ENCODE assay signal across 26 cellular contexts in genomic region chr17:28421775-28422305, GRCh38. TPM values are rescaled to one million over a fixed set of nuclear protein-coding genes. Genes with fewer than 3 reads are reported as not detected.
A peak's percentile ranks its signal among the peaks of the same experiment; 100 is the strongest.
DNase-seq lines count a peak whose midpoint lies in the region; ATAC-seq, FAIRE-seq and TF ChIP-seq lines count a peak whose summit lies in the region.
"Had no signal": no experiment of that assay in that cellular context is flagged by ENCODE, and none has a peak within 500 bp of the region (broad histone marks: within the 10 kb centered on the region; RNA-seq: fewer than 3 reads in every experiment).

No MANE protein-coding gene starts in this region.

- H3K36me3 ChIP-seq in lower lobe of right lung (no peaks in the 10 kb centered on the region), PC-3 (ENCODE audit: low read depth, low read length) (no peaks in the 10 kb centered on the region)

- H3F3A ChIP-seq in PC-3 (ENCODE audit: low read length, unreplicated experiment) = no peaks in the 10 kb centered on the region

- H3K27me3 Mint-ChIP-seq in activated T-helper 1 cell treated with anti-CD3 and anti-CD28 coated beads, Interleukin-12 subunit alpha, Interleukin-12 subunit beta, Interleukin-2, Interleukin-4 antibody, amounts not matched to agents 30 ng/mL and 10 ng/mL and 1 ng/mL, durations not matched to agents 14 hours and 24 hours and 36 hours (ENCODE audit: insufficient read depth) = peaks cover 12% of the 10 kb centered on the region

- H3K4me3 ChIP-seq in lower lobe of right lung (no peak overlapping the region), PC-3 (ENCODE audit: low read length) (no peak overlapping the region)

- H4K20me1 ChIP-seq in PC-3 (ENCODE audit: low read length) = no peaks in the 10 kb centered on the region

- no peaks in the 10 kb centered on the region for H3K9me3 Mint-ChIP-seq in activated T-helper 1 cell treated with anti-CD3 and anti-CD28 coated beads, Interleukin-12 subunit alpha, Interleukin-12 subunit beta, Interleukin-2, Interleukin-4 antibody, amounts not matched to agents 30 ng/mL and 10 ng/mL and 1 ng/mL, durations not matched to agents 14 hours and 24 hours and 36 hours
- H3K9me3 Mint-ChIP-seq: CD4-positive, CD25-positive, alpha-beta regulatory T cell had no signal

- POLR2A ChIA-PET in PC-3 (lab: Charles Lee; ENCODE audit: unreplicated experiment) = no interaction called here

- H3K9me2 ChIP-seq in PC-3 (replicated peaks; ENCODE audit: low read length) = no peaks in the 10 kb centered on the region
- H3K9me2 ChIP-seq: SK-N-SH had no signal

- H3K4me2 ChIP-seq in PC-3 (ENCODE audit: low read length) = no peak overlapping the region
- H3K4me2 ChIP-seq: KMS-11, SK-N-SH had no signal

- BruUV-seq in PC-3 (replicated peaks; lab: Mats Ljungman, UMichigan) = no TSS peak

- H3K36me3 Mint-ChIP-seq in activated T-helper 1 cell treated with anti-CD3 and anti-CD28 coated beads, Interleukin-12 subunit alpha, Interleukin-12 subunit beta, Interleukin-2, Interleukin-4 antibody, amounts not matched to agents 30 ng/mL and 10 ng/mL and 1 ng/mL, durations not matched to agents 14 hours and 24 hours and 36 hours (ENCODE audit: low read depth) = no peaks in the 10 kb centered on the region
- H3K36me3 Mint-ChIP-seq: CD4-positive, CD25-positive, alpha-beta regulatory T cell had no signal

- H3K27ac ChIP-seq in lower lobe of right lung = no peak overlapping the region
- H3K27ac ChIP-seq in PC-3 (ENCODE audit: low read length) = no peak overlapping the region
- H3K27ac ChIP-seq: KMS-11, RWPE1 had no signal

- peak; percentile 68 to 89 for ATAC-seq in lower lobe of right lung
- no peak for ATAC-seq in GM18511 (IDR thresholded peaks at IDR 0.05; ENCODE audit: unreplicated experiment)
- no peak for ATAC-seq in PC-3

- no peak overlapping the region for H3K9ac ChIP-seq in PC-3 (ENCODE audit: low read length)
- H3K9ac ChIP-seq: KMS-11, SK-N-SH had no signal

- DNase-seq in DMS79 treated with DMSO at 0.1 percent for 48 hours (lab: John Stamatoyannopoulos, UW) = peak; percentile 90
- peak; percentile 18 to 24 for DNase-seq in NCI-H187 (lab: John Stamatoyannopoulos, UW)
- DNase-seq in NCI-H345 (lab: John Stamatoyannopoulos, UW) = peak; percentile 59
- no peak for DNase-seq in lower lobe of right lung
- no peak for DNase-seq in frontal cortex (ENCODE audit: low spot score in 2 of 2)
- no peak for DNase-seq in activated T-helper 1 cell treated with anti-CD3 and anti-CD28 coated beads, Interleukin-12 subunit alpha, Interleukin-12 subunit beta, Interleukin-2, Interleukin-4 antibody, amounts not matched to agents 30 ng/mL and 10 ng/mL and 1 ng/mL, durations not matched to agents 14 hours and 24 hours and 36 hours (ENCODE audit: low spot score)
- DNase-seq in PC-3 = no peak
- DNase-seq: CD4-positive, CD25-positive, alpha-beta regulatory T cell; COR-L47; GOT3; HCEC 1CT; IMR-90; NCI-H1092 treated with DMSO at 0.1 percent for 48 hours; NCI-H1694 treated with DMSO at 0.1 percent for 48 hours; NCI-H524; NCI-H82; SHP77 treated with DMSO at 0.1 percent for 48 hours; SK-N-SH had no signal

- no peak overlapping the region for H3K27ac Mint-ChIP-seq in activated T-helper 1 cell treated with anti-CD3 and anti-CD28 coated beads, Interleukin-12 subunit alpha, Interleukin-12 subunit beta, Interleukin-2, Interleukin-4 antibody, amounts not matched to agents 30 ng/mL and 10 ng/mL and 1 ng/mL, durations not matched to agents 14 hours and 24 hours and 36 hours
- H3K27ac Mint-ChIP-seq: CD4-positive, CD25-positive, alpha-beta regulatory T cell had no signal

- H3K4me1 Mint-ChIP-seq in activated T-helper 1 cell treated with anti-CD3 and anti-CD28 coated beads, Interleukin-12 subunit alpha, Interleukin-12 subunit beta, Interleukin-2, Interleukin-4 antibody, amounts not matched to agents 30 ng/mL and 10 ng/mL and 1 ng/mL, durations not matched to agents 14 hours and 24 hours and 36 hours (ENCODE audit: low read depth) = no peaks in the 10 kb centered on the region

- TF ChIP-seq CTCF in lower lobe of right lung (IDR thresholded peaks at IDR 0.05) = no peak
- TF ChIP-seq CTCF in PC-3 (conservative IDR thresholded peaks at IDR 0.05; ENCODE audit: low read depth, low read length) = no peak

- intact Hi-C loops in lower lobe of right lung (cut with DNase I) = no loop called here
- intact Hi-C loops in activated T-helper 1 cell treated with anti-CD3 and anti-CD28 coated beads, Interleukin-12 subunit alpha, Interleukin-12 subunit beta, Interleukin-2, Interleukin-4 antibody, amounts not matched to agents 30 ng/mL and 10 ng/mL and 1 ng/mL, durations not matched to agents 14 hours and 24 hours and 36 hours (cut with micrococcal nuclease) = no loop called here
- intact Hi-C loops in PC-3 (cut with micrococcal nuclease) = no loop called here

- CTCF ChIA-PET in PC-3 (lab: Charles Lee) = no interaction called here

- no peaks in the 10 kb centered on the region for H3K79me2 ChIP-seq in PC-3 (ENCODE audit: low read length)

- no peaks in the 10 kb centered on the region for H3K4me1 ChIP-seq in lower lobe of right lung
- no peaks in the 10 kb centered on the region for H3K4me1 ChIP-seq in PC-3 (ENCODE audit: insufficient read depth, low read length)

- no peaks in the 10 kb centered on the region for H3K27me3 ChIP-seq in lower lobe of right lung (ENCODE audit: low read depth)
- H3K27me3 ChIP-seq in PC-3 (ENCODE audit: low read length) = no peaks in the 10 kb centered on the region

- no peak overlapping the region for H3K4me3 Mint-ChIP-seq in activated T-helper 1 cell treated with anti-CD3 and anti-CD28 coated beads, Interleukin-12 subunit alpha, Interleukin-12 subunit beta, Interleukin-2, Interleukin-4 antibody, amounts not matched to agents 30 ng/mL and 10 ng/mL and 1 ng/mL, durations not matched to agents 14 hours and 24 hours and 36 hours
- H3K4me3 Mint-ChIP-seq: CD4-positive, CD25-positive, alpha-beta regulatory T cell had no signal

- no peaks in the 10 kb centered on the region for H3K9me3 ChIP-seq in lower lobe of right lung
- H3K9me3 ChIP-seq in PC-3 (ENCODE audit: low read length) = no peaks in the 10 kb centered on the region
- H3K9me3 ChIP-seq: SK-N-SH had no signal

- H2AFZ ChIP-seq in PC-3 (ENCODE audit: low read length) = no peak overlapping the region

- no peak for FAIRE-seq in frontal cortex (lab: Jason Lieb, UNC)
- FAIRE-seq: G401.6, GM12892, GM18507 had no signal

RNA-seq across cellular contexts. Expression of gene SLC46A1, which starts 15.8 kb away (rescaled TPM):
- 23.3 TPM for total RNA-seq in lower lobe of right lung
- total RNA-seq in frontal cortex = 12.2 TPM
- 7.8 and 8.1 TPM in 2 replicates for total RNA-seq in activated T-helper 1 cell treated with anti-CD3 and anti-CD28 coated beads, Interleukin-12 subunit alpha, Interleukin-12 subunit beta, Interleukin-2, Interleukin-4 antibody, amounts not matched to agents 30 ng/mL and 10 ng/mL and 1 ng/mL, durations not matched to agents 14 hours and 24 hours and 36 hours
- total RNA-seq in PC-3 (2014; rRNA removed) = 10.4 and 12.9 TPM in 2 replicates

RNA-seq across cellular contexts. Expression of gene SARM1, which starts 50.3 kb away (rescaled TPM):
- total RNA-seq in lower lobe of right lung (14.1 TPM), frontal cortex (18.3 TPM), PC-3 (2014; rRNA removed) (6.7 and 8.4 TPM in 2 replicates)
- total RNA-seq in activated T-helper 1 cell treated with anti-CD3 and anti-CD28 coated beads, Interleukin-12 subunit alpha, Interleukin-12 subunit beta, Interleukin-2, Interleukin-4 antibody, amounts not matched to agents 30 ng/mL and 10 ng/mL and 1 ng/mL, durations not matched to agents 14 hours and 24 hours and 36 hours = 40.7 and 45.6 TPM in 2 replicates

RNA-seq across cellular contexts. Expression of gene SLC13A2, which starts 51.6 kb away (rescaled TPM):
- total RNA-seq in lower lobe of right lung (not detected), frontal cortex (not detected), PC-3 (2014; rRNA removed) (not detected in 2 replicates)
- not detected in 2 replicates for total RNA-seq in activated T-helper 1 cell treated with anti-CD3 and anti-CD28 coated beads, Interleukin-12 subunit alpha, Interleukin-12 subunit beta, Interleukin-2, Interleukin-4 antibody, amounts not matched to agents 30 ng/mL and 10 ng/mL and 1 ng/mL, durations not matched to agents 14 hours and 24 hours and 36 hours
- total RNA-seq: CD4-positive, CD25-positive, alpha-beta regulatory T cell; Daoy; IMR-90; T-helper 2 cell treated with Interferon-gamma antibody and Interleukin-4, amounts not matched to agents 100 ng/mL and 5 ng/mL, for 36 hours had no signal

RNA-seq across cellular contexts. Expression of gene VTN, which starts 51.7 kb away (rescaled TPM):
- 1.3 TPM for total RNA-seq in lower lobe of right lung
- total RNA-seq in frontal cortex = 0.41 TPM
- 0.31 and 0.34 TPM in 2 replicates for total RNA-seq in activated T-helper 1 cell treated with anti-CD3 and anti-CD28 coated beads, Interleukin-12 subunit alpha, Interleukin-12 subunit beta, Interleukin-2, Interleukin-4 antibody, amounts not matched to agents 30 ng/mL and 10 ng/mL and 1 ng/mL, durations not matched to agents 14 hours and 24 hours and 36 hours
- total RNA-seq in PC-3 (2014; rRNA removed) = not detected in 2 replicates
- total RNA-seq: CD4-positive, CD25-positive, alpha-beta regulatory T cell; Daoy had no signal

RNA-seq across cellular contexts. Expression of gene SEBOX, which starts 56.8 kb away (rescaled TPM):
- total RNA-seq in lower lobe of right lung (not detected), frontal cortex (not detected), PC-3 (2014; rRNA removed) (not detected in 2 replicates)
- total RNA-seq in activated T-helper 1 cell treated with anti-CD3 and anti-CD28 coated beads, Interleukin-12 subunit alpha, Interleukin-12 subunit beta, Interleukin-2, Interleukin-4 antibody, amounts not matched to agents 30 ng/mL and 10 ng/mL and 1 ng/mL, durations not matched to agents 14 hours and 24 hours and 36 hours = not detected in 2 replicates
- total RNA-seq: CD4-positive, CD25-positive, alpha-beta regulatory T cell; Daoy; IMR-90; T-helper 2 cell treated with Interferon-gamma antibody and Interleukin-4, amounts not matched to agents 100 ng/mL and 5 ng/mL, for 36 hours had no signal

Comparison
In these comparisons a context has a peak if more than half of its experiments do, and no peak if none do; other contexts are left out.
1. DNase-seq: peak in DMS79 treated with DMSO at 0.1 percent for 48 hours (single experiment), NCI-H187 (2 of 2) and NCI-H345 (single experiment); none in lower lobe of right lung (single experiment), frontal cortex (0 of 2), activated T-helper 1 cell treated with anti-CD3 and anti-CD28 coated beads, Interleukin-12 subunit alpha, Interleukin-12 subunit beta, Interleukin-2, Interleukin-4 antibody, amounts not matched to agents 30 ng/mL and 10 ng/mL and 1 ng/mL, durations not matched to agents 14 hours and 24 hours and 36 hours (single experiment) and PC-3 (single experiment).
2. ATAC-seq: peak in lower lobe of right lung (2 of 2); none in GM18511 (single experiment) and PC-3 (single experiment).